ENCODE assay signal across 17 cellular contexts in genomic region chr1:230284891-230285290, GRCh38.
DNase-seq lines count a peak whose midpoint lies in the region; ATAC-seq and TF ChIP-seq lines count a peak whose summit lies in the region.
"Had no signal": no experiment of that assay in that cellular context is flagged by ENCODE, and none has a peak within 500 bp of the region (broad histone marks: within the 10 kb centered on the region; RNA-seq: fewer than 3 reads in every experiment).

No MANE protein-coding gene starts in this region.

- no peaks in the 10 kb centered on the region for H3K79me2 ChIP-seq in neural progenitor cell (ENCODE audit: low read depth)

- no peak overlapping the region for H3K4me3 ChIP-seq in neural progenitor cell
- H3K4me3 ChIP-seq in upper lobe of right lung, result no peak overlapping the region

- no peaks in the 10 kb centered on the region for H3K36me3 Mint-ChIP-seq in activated CD4-positive, alpha-beta T cell treated with anti-CD3 and anti-CD28 coated beads for 36 hours (ENCODE audit: low read depth)
- H3K36me3 Mint-ChIP-seq in neural progenitor cell, result peaks cover 12% of the 10 kb centered on the region

- no peaks in the 10 kb centered on the region for H4K20me1 ChIP-seq in neural progenitor cell (ENCODE audit: low read depth)

- H3K9me3 Mint-ChIP-seq in activated CD4-positive, alpha-beta T cell treated with anti-CD3 and anti-CD28 coated beads for 36 hours (ENCODE audit: low read depth), result no peaks in the 10 kb centered on the region
- no peaks in the 10 kb centered on the region for H3K9me3 Mint-ChIP-seq in stimulated activated naive CD8-positive, alpha-beta T cell treated with anti-CD3 and anti-CD28 coated beads, Interleukin-15, amount 100 ng/mL, for 72 hours
- peaks cover 3% of the 10 kb centered on the region for H3K9me3 Mint-ChIP-seq in neural progenitor cell
- H3K9me3 Mint-ChIP-seq: CD4-positive, alpha-beta memory T cell had no signal

- no peak overlapping the region for H2AFZ ChIP-seq in neural progenitor cell (replicated peaks)

- CTCF ChIA-PET in activated CD4-positive, alpha-beta T cell treated with anti-CD3 and anti-CD28 coated beads for 36 hours (lab: Charles Lee), result no interaction called here

- no peaks in the 10 kb centered on the region for H3F3A ChIP-seq in neural progenitor cell (ENCODE audit: low read depth)

- H3K9ac ChIP-seq in neural progenitor cell, result no peak overlapping the region

- H3K9me3 ChIP-seq in neural progenitor cell (ENCODE audit: low read depth), result no peaks in the 10 kb centered on the region
- no peaks in the 10 kb centered on the region for H3K9me3 ChIP-seq in upper lobe of right lung

- peaks cover 5% of the 10 kb centered on the region for H3K4me1 ChIP-seq in neural progenitor cell
- H3K4me1 ChIP-seq in upper lobe of right lung, result no peaks in the 10 kb centered on the region

- H3K27me3 ChIP-seq in neural progenitor cell (no peaks in the 10 kb centered on the region), upper lobe of right lung (no peaks in the 10 kb centered on the region)

- DNase-seq in activated CD4-positive, alpha-beta T cell treated with anti-CD3 and anti-CD28 coated beads for 36 hours, result peak; percentile 2
- DNase-seq in activated CD4-positive, alpha-beta T cell treated with anti-CD3 and anti-CD28 coated beads for 1 hour, result no peak
- peak; percentile 0 for DNase-seq in stimulated activated naive CD8-positive, alpha-beta T cell treated with anti-CD3 and anti-CD28 coated beads, Interleukin-15, Interleukin-2, amounts not matched to agents 100 U/mL and 50 U/mL, for 24 hours
- no peak for DNase-seq in stimulated activated naive CD8-positive, alpha-beta T cell treated with anti-CD3 and anti-CD28 coated beads, Interleukin-15, amount 100 ng/mL, for 72 hours
- DNase-seq in neural progenitor cell (ENCODE audit: low spot score) (no peak), upper lobe of right lung (peak; percentile 39), GOT3 (lab: John Stamatoyannopoulos, UW) (no peak)
- DNase-seq in activated CD4-positive, CD25-positive, alpha-beta regulatory T cell (lab: John Stamatoyannopoulos, UW), result no peak
- DNase-seq: CD4-positive, alpha-beta memory T cell; DMS79; NCI-H1436; NCI-H2029; NCI-H2171; NCI-H446; NCI-H69 had no signal

- no peak overlapping the region for H3K27ac Mint-ChIP-seq in activated CD4-positive, alpha-beta T cell treated with anti-CD3 and anti-CD28 coated beads for 36 hours
- no peak overlapping the region for H3K27ac Mint-ChIP-seq in stimulated activated naive CD8-positive, alpha-beta T cell treated with anti-CD3 and anti-CD28 coated beads, Interleukin-15, amount 100 ng/mL, for 72 hours
- peak overlapping the region; percentile 76 for H3K27ac Mint-ChIP-seq in neural progenitor cell

- ATAC-seq in activated CD4-positive, alpha-beta T cell treated with anti-CD3 and anti-CD28 coated beads for 36 hours, result no peak
- ATAC-seq in stimulated activated naive CD8-positive, alpha-beta T cell treated with anti-CD3 and anti-CD28 coated beads, Interleukin-15, Interleukin-2, amounts not matched to agents 100 U/mL and 50 U/mL, for 24 hours, result no peak
- no peak for ATAC-seq in stimulated activated naive CD8-positive, alpha-beta T cell treated with anti-CD3 and anti-CD28 coated beads, Interleukin-15, amount 100 ng/mL, for 72 hours
- no peak for ATAC-seq in upper lobe of right lung
- ATAC-seq: HCT116 had no signal

- POLR2A ChIA-PET in activated CD4-positive, alpha-beta T cell treated with anti-CD3 and anti-CD28 coated beads for 36 hours (lab: Charles Lee), result no interaction called here

- H3K36me3 ChIP-seq in neural progenitor cell (no peaks in the 10 kb centered on the region), upper lobe of right lung (peaks cover 9% of the 10 kb centered on the region)

- H3K27ac ChIP-seq in neural progenitor cell (no peak overlapping the region), upper lobe of right lung (no peak overlapping the region)
- H3K27ac ChIP-seq: 22Rv1 had no signal

- peaks cover 12% of the 10 kb centered on the region for H3K4me1 Mint-ChIP-seq in activated CD4-positive, alpha-beta T cell treated with anti-CD3 and anti-CD28 coated beads for 36 hours
- peaks cover 40% of the 10 kb centered on the region for H3K4me1 Mint-ChIP-seq in stimulated activated naive CD8-positive, alpha-beta T cell treated with anti-CD3 and anti-CD28 coated beads, Interleukin-15, amount 100 ng/mL, for 72 hours
- H3K4me1 Mint-ChIP-seq in neural progenitor cell, result peaks cover 9% of the 10 kb centered on the region

- no peaks in the 10 kb centered on the region for H3K27me3 Mint-ChIP-seq in activated CD4-positive, alpha-beta T cell treated with anti-CD3 and anti-CD28 coated beads for 36 hours
- peaks cover 9% of the 10 kb centered on the region for H3K27me3 Mint-ChIP-seq in stimulated activated naive CD8-positive, alpha-beta T cell treated with anti-CD3 and anti-CD28 coated beads, Interleukin-15, amount 100 ng/mL, for 72 hours
- H3K27me3 Mint-ChIP-seq in neural progenitor cell (ENCODE audit: insufficient read depth, low read depth), result peaks cover 7% of the 10 kb centered on the region
- H3K27me3 Mint-ChIP-seq: CD4-positive, alpha-beta memory T cell had no signal

- H3K4me2 ChIP-seq in neural progenitor cell, result no peak overlapping the region

- intact Hi-C loops in activated CD4-positive, alpha-beta T cell treated with anti-CD3 and anti-CD28 coated beads for 36 hours (cut with DNase I, micrococcal nuclease), result no loop called here
- intact Hi-C loops in upper lobe of right lung (cut with DNase I), result no loop called here

- TF ChIP-seq CTCF in neural progenitor cell (IDR thresholded peaks at IDR 0.05) (no peak), upper lobe of right lung (IDR thresholded peaks at IDR 0.05) (no peak)

- H3K4me3 Mint-ChIP-seq in activated CD4-positive, alpha-beta T cell treated with anti-CD3 and anti-CD28 coated beads for 36 hours, result no peak overlapping the region
- no peak overlapping the region for H3K4me3 Mint-ChIP-seq in stimulated activated naive CD8-positive, alpha-beta T cell treated with anti-CD3 and anti-CD28 coated beads, Interleukin-15, amount 100 ng/mL, for 72 hours
- no peak overlapping the region for H3K4me3 Mint-ChIP-seq in neural progenitor cell

Comparison
In these comparisons a context has a peak if more than half of its experiments do, and no peak if none do; other contexts are left out.
1. DNase-seq: peak in activated CD4-positive, alpha-beta T cell treated with anti-CD3 and anti-CD28 coated beads for 36 hours (single experiment), stimulated activated naive CD8-positive, alpha-beta T cell treated with anti-CD3 and anti-CD28 coated beads, Interleukin-15, Interleukin-2, amounts not matched to agents 100 U/mL and 50 U/mL, for 24 hours (single experiment) and upper lobe of right lung (single experiment); none in activated CD4-positive, alpha-beta T cell treated with anti-CD3 and anti-CD28 coated beads for 1 hour (single experiment), stimulated activated naive CD8-positive, alpha-beta T cell treated with anti-CD3 and anti-CD28 coated beads, Interleukin-15, amount 100 ng/mL, for 72 hours (0 of 2), neural progenitor cell (single experiment), activated CD4-positive, CD25-positive, alpha-beta regulatory T cell (0 of 4) and GOT3 (single experiment).